In genomic region chr5:1278216-1278615, GRCh38 we compare ENCODE assay signal across 1 cellular context.
TF ChIP-seq lines count a peak whose summit lies in the region.

No MANE protein-coding gene starts in this region.

TF ChIP-seq in HepG2, 621 proteins besides CTCF, POLR2A, EP300 and RAD21:
- TF ChIP-seq, protein P1, sequence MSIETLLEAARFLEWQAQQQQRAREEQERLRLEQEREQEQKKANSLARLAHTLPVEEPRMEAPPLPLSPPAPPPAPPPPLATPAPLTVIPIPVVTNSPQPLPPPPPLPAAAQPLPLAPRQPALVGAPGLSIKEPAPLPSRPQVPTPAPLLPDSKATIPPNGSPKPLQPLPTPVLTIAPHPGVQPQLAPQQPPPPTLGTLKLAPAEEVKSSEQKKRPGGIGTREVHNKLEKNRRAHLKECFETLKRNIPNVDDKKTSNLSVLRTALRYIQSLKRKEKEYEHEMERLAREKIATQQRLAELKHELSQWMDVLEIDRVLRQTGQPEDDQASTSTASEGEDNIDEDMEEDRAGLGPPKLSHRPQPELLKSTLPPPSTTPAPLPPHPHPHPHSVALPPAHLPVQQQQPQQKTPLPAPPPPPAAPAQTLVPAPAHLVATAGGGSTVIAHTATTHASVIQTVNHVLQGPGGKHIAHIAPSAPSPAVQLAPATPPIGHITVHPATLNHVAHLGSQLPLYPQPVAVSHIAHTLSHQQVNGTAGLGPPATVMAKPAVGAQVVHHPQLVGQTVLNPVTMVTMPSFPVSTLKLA (IDR thresholded peaks at IDR 0.05) = peak; percentile 93
- TF ChIP-seq FOXK2 (IDR thresholded peaks at IDR 0.05) = no peak
- TF ChIP-seq HBP1 (CRISPR knock-in tag; IDR thresholded peaks at IDR 0.05; ENCODE audit: low read depth) = no peak
